26 cellular contexts compared by ENCODE assay signal in the genomic region with DNA sequence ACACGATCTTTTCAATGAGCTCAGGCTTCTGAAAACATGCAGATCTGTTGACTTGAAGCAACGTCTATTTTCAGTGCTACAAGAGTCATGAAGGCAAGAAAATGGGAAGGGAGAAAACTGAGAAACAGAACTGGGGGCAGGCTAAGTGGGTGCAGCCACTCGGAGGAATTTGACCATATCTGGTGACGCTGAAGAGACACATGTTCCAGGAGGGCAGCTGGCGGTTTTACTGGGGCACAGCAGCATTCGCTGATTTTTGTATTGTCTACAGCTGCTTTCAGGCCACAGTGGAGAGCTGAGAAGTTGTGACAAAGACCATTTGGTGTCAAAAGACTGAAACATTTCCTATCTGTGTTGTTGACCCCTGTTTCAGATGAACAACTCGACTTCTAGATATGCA.
"Had no signal": no experiment of that assay in that cellular context is flagged by ENCODE, and none has a peak within 500 bp of the region (broad histone marks: within the 10 kb centered on the region; RNA-seq: fewer than 3 reads in every experiment).

No MANE protein-coding gene starts in this region.

- H3K27ac Mint-ChIP-seq: dendritic cell treated with granulocyte-macrophage colony-stimulating factor and Interleukin-4, amounts not matched to agents 40 ng/mL and 50 ng/mL, for 4 days; mesothelial cell of epicardium; naive thymus-derived CD8-positive, alpha-beta T cell; progenitor cell of endocrine pancreas; stimulated activated effector memory CD8-positive, alpha-beta T cell treated with anti-CD3 and anti-CD28 coated beads, Interleukin-12 subunit alpha, Interleukin-12 subunit beta, amount 100 ng/mL, for 72 hours had no signal

- DNase-seq: effector CD8-positive, alpha-beta T cell; foreskin keratinocyte; heart right ventricle; hippocampal formation; mesenchymal stem cell; mucosa of descending colon; naive thymus-derived CD8-positive, alpha-beta T cell; right lobe of liver; stimulated activated CD4-positive, alpha-beta T cell treated with anti-CD3 and anti-CD28 coated beads, Interleukin-2, amount 100 ng/mL, for 24 hours; stimulated activated CD4-positive, alpha-beta T cell treated with anti-CD3 and anti-CD28 coated beads, Interleukin-4, amount 100 ng/mL, for 24 hours; stimulated activated naive CD4-positive, alpha-beta T cell treated with Interleukin-2 at 50 U/mL for 16 hours; stomach; thyroid gland; trophoblast cell had no signal

- H3K9me3 ChIP-seq: esophagus muscularis mucosa, gastroesophageal sphincter, heart right ventricle, mucosa of descending colon, right lobe of liver, stomach, thyroid gland, vagina had no signal

- H3K27ac ChIP-seq: esophagus muscularis mucosa, foreskin keratinocyte, gastroesophageal sphincter, heart right ventricle, parathyroid adenoma, right lobe of liver, stomach, thyroid gland, vagina had no signal

- H3K36me3 ChIP-seq: esophagus muscularis mucosa, gastroesophageal sphincter, heart right ventricle, right lobe of liver, stomach, thyroid gland, vagina had no signal

- H3K27me3 Mint-ChIP-seq: dendritic cell treated with granulocyte-macrophage colony-stimulating factor and Interleukin-4, amounts not matched to agents 40 ng/mL and 50 ng/mL, for 4 days had no signal

- H3K9ac ChIP-seq: parathyroid adenoma had no signal

- H3K27me3 ChIP-seq: esophagus muscularis mucosa, foreskin keratinocyte, heart right ventricle, right lobe of liver, stomach, thyroid gland, vagina had no signal

- ATAC-seq: foreskin keratinocyte; gastroesophageal sphincter; heart right ventricle; left lobe of liver; mucosa of descending colon; naive thymus-derived CD8-positive, alpha-beta T cell; right lobe of liver; stimulated activated effector memory CD8-positive, alpha-beta T cell treated with anti-CD3 and anti-CD28 coated beads, Interleukin-12 subunit alpha, Interleukin-12 subunit beta, amount 100 ng/mL, for 72 hours had no signal

- H3K4me3 ChIP-seq: esophagus muscularis mucosa, gastroesophageal sphincter, heart right ventricle, mucosa of descending colon, right lobe of liver, stomach, thyroid gland, vagina had no signal

- H3K4me1 ChIP-seq: esophagus muscularis mucosa, foreskin keratinocyte, gastroesophageal sphincter, heart right ventricle, parathyroid adenoma, right lobe of liver, stomach, thyroid gland, vagina had no signal

- H3K79me2 ChIP-seq: parathyroid adenoma had no signal

- FAIRE-seq: colon, endothelial cell of umbilical vein, keratinocyte had no signal

- H3K4me1 Mint-ChIP-seq: naive thymus-derived CD8-positive, alpha-beta T cell; stimulated activated effector memory CD8-positive, alpha-beta T cell treated with anti-CD3 and anti-CD28 coated beads, Interleukin-12 subunit alpha, Interleukin-12 subunit beta, amount 100 ng/mL, for 72 hours had no signal

- H3K9me3 Mint-ChIP-seq: dendritic cell treated with granulocyte-macrophage colony-stimulating factor and Interleukin-4, amounts not matched to agents 40 ng/mL and 50 ng/mL, for 4 days; naive thymus-derived CD8-positive, alpha-beta T cell; stimulated activated effector memory CD8-positive, alpha-beta T cell treated with anti-CD3 and anti-CD28 coated beads, Interleukin-12 subunit alpha, Interleukin-12 subunit beta, amount 100 ng/mL, for 72 hours had no signal

- H3K4me3 Mint-ChIP-seq: dendritic cell treated with granulocyte-macrophage colony-stimulating factor and Interleukin-4, amounts not matched to agents 40 ng/mL and 50 ng/mL, for 4 days; mesothelial cell of epicardium; naive thymus-derived CD8-positive, alpha-beta T cell; stimulated activated effector memory CD8-positive, alpha-beta T cell treated with anti-CD3 and anti-CD28 coated beads, Interleukin-12 subunit alpha, Interleukin-12 subunit beta, amount 100 ng/mL, for 72 hours had no signal

- H2AFZ ChIP-seq: parathyroid adenoma had no signal

- H3K36me3 Mint-ChIP-seq: mesothelial cell of epicardium; naive thymus-derived CD8-positive, alpha-beta T cell; stimulated activated effector memory CD8-positive, alpha-beta T cell treated with anti-CD3 and anti-CD28 coated beads, Interleukin-12 subunit alpha, Interleukin-12 subunit beta, amount 100 ng/mL, for 72 hours had no signal
